ENCODE assay signal across 8 cellular contexts in the genomic region with DNA sequence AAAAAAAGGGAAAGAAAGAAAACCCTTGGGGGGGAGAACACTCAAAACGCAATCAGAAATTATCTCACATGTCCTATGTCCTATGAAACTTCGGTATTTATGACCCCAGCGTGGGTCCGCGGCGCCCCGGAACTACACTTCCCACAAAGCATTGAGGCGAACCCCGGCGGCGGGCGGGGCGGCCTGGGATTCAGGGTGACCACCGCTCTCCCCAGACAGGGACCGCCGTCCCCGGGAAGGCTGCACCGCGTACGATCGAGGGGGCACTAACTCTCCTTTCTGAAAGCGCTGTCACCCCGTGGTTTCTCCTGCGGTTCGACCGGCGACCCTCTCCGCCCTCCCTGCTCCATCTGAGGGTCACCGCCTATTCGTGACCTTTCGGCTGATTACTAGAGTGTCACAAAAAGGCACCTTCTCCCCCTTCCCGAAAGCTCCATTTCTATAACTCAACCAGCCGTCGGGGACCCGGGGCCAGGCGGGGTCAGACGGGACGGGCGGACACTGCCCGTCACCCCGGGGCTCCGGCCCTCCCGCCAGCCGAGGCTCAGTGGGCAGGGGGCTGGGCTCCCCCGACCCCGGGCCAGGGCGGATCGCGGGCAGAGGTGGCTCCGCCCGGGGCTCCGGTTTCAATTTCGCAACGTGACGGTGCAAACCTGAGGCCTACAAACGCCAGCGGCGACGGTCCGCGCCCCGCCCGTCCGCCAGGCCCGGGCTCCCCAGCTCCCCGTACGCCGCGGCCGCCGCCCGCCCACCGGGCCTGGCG. TPM values are rescaled to one million over a fixed set of nuclear protein-coding genes. Genes with fewer than 3 reads are reported as not detected.
DNase-seq lines count a peak whose midpoint lies in the region; ATAC-seq and TF ChIP-seq lines count a peak whose summit lies in the region.

No MANE protein-coding gene starts in this region.

- TF ChIP-seq POLR2A in lower leg skin (IDR thresholded peaks at IDR 0.05) = no peak

- in situ Hi-C loops in ACHN (cut with HindIII; ENCODE audit: low pct_ligation_motif_present, low pct_unique_long_range_greater_than_20kb, low sequenced_read_pairs) = no loop called here

- no peak for TF ChIP-seq CTCF in lower leg skin (IDR thresholded peaks at IDR 0.05)

- H3K4me3 ChIP-seq in lower leg skin (ENCODE audit: low read depth, poor library complexity, severe bottlenecking) = peak overlapping the region; percentile 97

- DNase-seq in ACHN (peak; percentile 57), NCI-H510A (lab: John Stamatoyannopoulos, UW) (peak; percentile 59), dermis microvascular lymphatic vessel endothelial cell (ENCODE audit: low read depth in 2 of 2) (peak; percentile 34 to 77), lower leg skin (ENCODE audit: low spot score in 2 of 2) (peak; percentile 74 to 96)
- peak; percentile 42 to 48 for DNase-seq in activated CD4-positive, alpha-beta T cell treated with anti-CD3 and anti-CD28 coated beads, Interleukin-2, amount 50 U/mL, for 4 hours
- peak; percentile 56 to 60 for DNase-seq in stimulated activated CD4-positive, alpha-beta T cell treated with anti-CD3 and anti-CD28 coated beads, Interleukin-4, amount 100 ng/mL, for 48 hours (ENCODE audit: low read depth in 2 of 2)

- intact Hi-C loops in lower leg skin (cut with DNase I; ENCODE audit: low total_unique reads) = no loop called here

- 0% methylated on average over 40 to 42 of the region's 74 CpGs for WGBS in lower leg skin, 2 donors

- ATAC-seq in GM18861 (IDR thresholded peaks at IDR 0.05; ENCODE audit: unreplicated experiment) (peak; percentile 52), HG03066 (IDR thresholded peaks at IDR 0.05; ENCODE audit: low read depth, unreplicated experiment) (peak; percentile 69)

RNA-seq across cellular contexts. Expression of a gene that starts 1.3 kb away (rescaled TPM):
- total RNA-seq in dermis microvascular lymphatic vessel endothelial cell (92.8 and 95.5 TPM in 2 replicates), lower leg skin (10 to 100 TPM; 53.5 to 75.7 (median 66.1) TPM)

RNA-seq across cellular contexts. Expression of a gene that starts 42.1 kb away (rescaled TPM):
- total RNA-seq in dermis microvascular lymphatic vessel endothelial cell = 1.6 and 1.8 TPM in 2 replicates
- 1 to 10 TPM in 3 of 4 donors, under 1 TPM in 1; 0.55 to 3.4 (median 2.3) TPM for total RNA-seq in lower leg skin

Comparison
In these comparisons a context has a peak if more than half of its experiments do, and no peak if none do; other contexts are left out.
1. Peak in every context shown above with its lines: DNase-seq, ATAC-seq and H3K4me3 ChIP-seq.